ENCODE assay signal across 1 cellular context in the genomic region with DNA sequence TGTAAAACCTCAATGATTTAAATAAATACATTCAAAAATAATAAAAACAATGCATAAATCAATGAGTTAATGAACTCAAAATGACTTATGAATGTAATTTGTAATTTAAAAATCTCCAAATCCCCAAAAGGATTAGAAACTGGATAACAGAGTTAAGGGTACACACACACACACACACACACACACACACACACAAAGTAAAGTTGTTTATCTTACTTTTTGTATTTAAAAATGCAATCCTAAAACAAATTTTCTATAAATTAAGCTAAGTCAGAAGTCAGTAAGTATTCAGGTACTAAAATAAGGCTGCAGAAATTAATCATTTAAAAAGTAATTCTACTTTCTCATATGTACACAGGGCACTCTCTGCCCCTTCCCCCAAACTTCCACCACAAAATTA.
TF ChIP-seq lines count a peak whose summit lies in the region.

No MANE protein-coding gene starts in this region.

TF ChIP-seq in K562, 482 proteins besides CTCF, POLR2A, EP300 and RAD21 (continued from another document and continues in another):
- TF ChIP-seq, protein P1, sequence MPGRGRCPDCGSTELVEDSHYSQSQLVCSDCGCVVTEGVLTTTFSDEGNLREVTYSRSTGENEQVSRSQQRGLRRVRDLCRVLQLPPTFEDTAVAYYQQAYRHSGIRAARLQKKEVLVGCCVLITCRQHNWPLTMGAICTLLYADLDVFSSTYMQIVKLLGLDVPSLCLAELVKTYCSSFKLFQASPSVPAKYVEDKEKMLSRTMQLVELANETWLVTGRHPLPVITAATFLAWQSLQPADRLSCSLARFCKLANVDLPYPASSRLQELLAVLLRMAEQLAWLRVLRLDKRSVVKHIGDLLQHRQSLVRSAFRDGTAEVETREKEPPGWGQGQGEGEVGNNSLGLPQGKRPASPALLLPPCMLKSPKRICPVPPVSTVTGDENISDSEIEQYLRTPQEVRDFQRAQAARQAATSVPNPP (IDR thresholded peaks at IDR 0.05; ENCODE audit: borderline replicate concordance, insufficient read depth, insufficient read length) = no peak
- TF ChIP-seq FOXA3 (CRISPR knock-in tag; conservative IDR thresholded peaks at IDR 0.05 in 1 of 2, IDR thresholded peaks at IDR 0.05 in 1 of 2) (no peak; a peak in 1 of 4 replicates), HNRNPUL1 (IDR thresholded peaks at IDR 0.05; ENCODE audit: low read length) (no peak), POU5F1 (IDR thresholded peaks at IDR 0.05; ENCODE audit: borderline replicate concordance, low read depth, low read length, partially characterized antibody) (no peak), NR4A1 (CRISPR knock-in tag; IDR thresholded peaks at IDR 0.05) (no peak), NR4A1 (tag; IDR thresholded peaks at IDR 0.05) (no peak), SLC30A9 (CRISPR knock-in tag; IDR thresholded peaks at IDR 0.05) (no peak), ZNF23 (CRISPR knock-in tag; IDR thresholded peaks at IDR 0.05) (no peak), SRSF1 (IDR thresholded peaks at IDR 0.05; ENCODE audit: low read depth, low read length) (no peak), CSDE1 (IDR thresholded peaks at IDR 0.05) (0 out of 4 replicates have a peak, but pooled peaks of 1 of the 2 experiments have one; percentile 36), ESRRB (CRISPR knock-in tag; IDR thresholded peaks at IDR 0.05; ENCODE audit: borderline replicate concordance) (no peak), YY1 (IDR thresholded peaks at IDR 0.05; ENCODE audit: borderline replicate concordance in 1 of 3, control insufficient read depth in 1 of 3, extremely low read depth in 1 of 3, insufficient read depth in 3 of 3, insufficient read length in 1 of 3, insufficient replicate concordance in 2 of 3, low read depth in 1 of 3, low read length in 2 of 3) (no peak), BRF1 (IDR thresholded peaks at IDR 0.05; ENCODE audit: borderline replicate concordance, extremely low read depth, insufficient read length) (no peak), BRD9 (IDR thresholded peaks at IDR 0.05; ENCODE audit: low read depth, partially characterized antibody) (no peak), ZNF507 (tag; conservative IDR thresholded peaks at IDR 0.05) (no peak), ARID1B (IDR thresholded peaks at IDR 0.05) (peak; percentile 34; the same call in 1 of the 2 replicates), KDM5B (IDR thresholded peaks at IDR 0.05; ENCODE audit: insufficient replicate concordance, low read depth, low read length) (peak; percentile 24), ZNF124 (CRISPR knock-in tag; IDR thresholded peaks at IDR 0.05) (no peak), TRIM24 (IDR thresholded peaks at IDR 0.05) (no peak), EP400 (IDR thresholded peaks at IDR 0.05) (peak; percentile 14; the same call in 1 of the 2 replicates), ZSCAN29 (IDR thresholded peaks at IDR 0.05) (no peak), ZNF57 (CRISPR knock-in tag; IDR thresholded peaks at IDR 0.05) (no peak), ETV5 (CRISPR knock-in tag; IDR thresholded peaks at IDR 0.05; ENCODE audit: low read depth) (no peak)
- TF ChIP-seq, protein P2, sequence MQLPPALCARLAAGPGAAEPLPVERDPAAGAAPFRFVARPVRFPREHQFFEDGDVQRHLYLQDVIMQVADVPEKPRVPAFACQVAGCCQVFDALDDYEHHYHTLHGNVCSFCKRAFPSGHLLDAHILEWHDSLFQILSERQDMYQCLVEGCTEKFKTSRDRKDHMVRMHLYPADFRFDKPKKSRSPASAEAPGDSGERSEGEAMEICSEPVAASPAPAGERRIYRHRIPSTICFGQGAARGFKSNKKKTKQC (CRISPR knock-in tag; IDR thresholded peaks at IDR 0.05) = no peak
- TF ChIP-seq, protein P3, sequence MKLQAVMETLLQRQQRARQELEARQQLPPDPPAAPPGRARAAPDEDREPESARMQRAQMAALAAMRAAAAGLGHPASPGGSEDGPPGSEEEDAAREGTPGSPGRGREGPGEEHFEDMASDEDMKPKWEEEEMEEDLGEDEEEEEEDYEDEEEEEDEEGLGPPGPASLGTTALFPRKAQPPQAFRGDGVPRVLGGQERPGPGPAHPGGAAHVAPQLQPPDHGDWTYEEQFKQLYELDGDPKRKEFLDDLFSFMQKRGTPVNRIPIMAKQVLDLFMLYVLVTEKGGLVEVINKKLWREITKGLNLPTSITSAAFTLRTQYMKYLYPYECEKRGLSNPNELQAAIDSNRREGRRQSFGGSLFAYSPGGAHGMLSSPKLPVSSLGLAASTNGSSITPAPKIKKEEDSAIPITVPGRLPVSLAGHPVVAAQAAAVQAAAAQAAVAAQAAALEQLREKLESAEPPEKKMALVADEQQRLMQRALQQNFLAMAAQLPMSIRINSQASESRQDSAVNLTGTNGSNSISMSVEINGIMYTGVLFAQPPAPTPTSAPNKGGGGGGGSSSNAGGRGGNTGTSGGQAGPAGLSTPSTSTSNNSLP (IDR thresholded peaks at IDR 0.05; ENCODE audit: borderline replicate concordance, low read depth, low read length) = no peak
- TF ChIP-seq, protein P4, sequence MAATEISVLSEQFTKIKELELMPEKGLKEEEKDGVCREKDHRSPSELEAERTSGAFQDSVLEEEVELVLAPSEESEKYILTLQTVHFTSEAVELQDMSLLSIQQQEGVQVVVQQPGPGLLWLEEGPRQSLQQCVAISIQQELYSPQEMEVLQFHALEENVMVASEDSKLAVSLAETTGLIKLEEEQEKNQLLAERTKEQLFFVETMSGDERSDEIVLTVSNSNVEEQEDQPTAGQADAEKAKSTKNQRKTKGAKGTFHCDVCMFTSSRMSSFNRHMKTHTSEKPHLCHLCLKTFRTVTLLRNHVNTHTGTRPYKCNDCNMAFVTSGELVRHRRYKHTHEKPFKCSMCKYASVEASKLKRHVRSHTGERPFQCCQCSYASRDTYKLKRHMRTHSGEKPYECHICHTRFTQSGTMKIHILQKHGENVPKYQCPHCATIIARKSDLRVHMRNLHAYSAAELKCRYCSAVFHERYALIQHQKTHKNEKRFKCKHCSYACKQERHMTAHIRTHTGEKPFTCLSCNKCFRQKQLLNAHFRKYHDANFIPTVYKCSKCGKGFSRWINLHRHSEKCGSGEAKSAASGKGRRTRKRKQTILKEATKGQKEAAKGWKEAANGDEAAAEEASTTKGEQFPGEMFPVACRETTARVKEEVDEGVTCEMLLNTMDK (IDR thresholded peaks at IDR 0.05; ENCODE audit: borderline replicate concordance, insufficient read depth, low read depth, low read length, poor library complexity, severe bottlenecking) = no peak
- TF ChIP-seq, protein P5, sequence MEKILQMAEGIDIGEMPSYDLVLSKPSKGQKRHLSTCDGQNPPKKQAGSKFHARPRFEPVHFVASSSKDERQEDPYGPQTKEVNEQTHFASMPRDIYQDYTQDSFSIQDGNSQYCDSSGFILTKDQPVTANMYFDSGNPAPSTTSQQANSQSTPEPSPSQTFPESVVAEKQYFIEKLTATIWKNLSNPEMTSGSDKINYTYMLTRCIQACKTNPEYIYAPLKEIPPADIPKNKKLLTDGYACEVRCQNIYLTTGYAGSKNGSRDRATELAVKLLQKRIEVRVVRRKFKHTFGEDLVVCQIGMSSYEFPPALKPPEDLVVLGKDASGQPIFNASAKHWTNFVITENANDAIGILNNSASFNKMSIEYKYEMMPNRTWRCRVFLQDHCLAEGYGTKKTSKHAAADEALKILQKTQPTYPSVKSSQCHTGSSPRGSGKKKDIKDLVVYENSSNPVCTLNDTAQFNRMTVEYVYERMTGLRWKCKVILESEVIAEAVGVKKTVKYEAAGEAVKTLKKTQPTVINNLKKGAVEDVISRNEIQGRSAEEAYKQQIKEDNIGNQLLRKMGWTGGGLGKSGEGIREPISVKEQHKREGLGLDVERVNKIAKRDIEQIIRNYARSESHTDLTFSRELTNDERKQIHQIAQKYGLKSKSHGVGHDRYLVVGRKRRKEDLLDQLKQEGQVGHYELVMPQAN (IDR thresholded peaks at IDR 0.05; ENCODE audit: borderline replicate concordance) = peak; percentile 31; the same call in 1 of the 2 replicates
- TF ChIP-seq, protein P6, sequence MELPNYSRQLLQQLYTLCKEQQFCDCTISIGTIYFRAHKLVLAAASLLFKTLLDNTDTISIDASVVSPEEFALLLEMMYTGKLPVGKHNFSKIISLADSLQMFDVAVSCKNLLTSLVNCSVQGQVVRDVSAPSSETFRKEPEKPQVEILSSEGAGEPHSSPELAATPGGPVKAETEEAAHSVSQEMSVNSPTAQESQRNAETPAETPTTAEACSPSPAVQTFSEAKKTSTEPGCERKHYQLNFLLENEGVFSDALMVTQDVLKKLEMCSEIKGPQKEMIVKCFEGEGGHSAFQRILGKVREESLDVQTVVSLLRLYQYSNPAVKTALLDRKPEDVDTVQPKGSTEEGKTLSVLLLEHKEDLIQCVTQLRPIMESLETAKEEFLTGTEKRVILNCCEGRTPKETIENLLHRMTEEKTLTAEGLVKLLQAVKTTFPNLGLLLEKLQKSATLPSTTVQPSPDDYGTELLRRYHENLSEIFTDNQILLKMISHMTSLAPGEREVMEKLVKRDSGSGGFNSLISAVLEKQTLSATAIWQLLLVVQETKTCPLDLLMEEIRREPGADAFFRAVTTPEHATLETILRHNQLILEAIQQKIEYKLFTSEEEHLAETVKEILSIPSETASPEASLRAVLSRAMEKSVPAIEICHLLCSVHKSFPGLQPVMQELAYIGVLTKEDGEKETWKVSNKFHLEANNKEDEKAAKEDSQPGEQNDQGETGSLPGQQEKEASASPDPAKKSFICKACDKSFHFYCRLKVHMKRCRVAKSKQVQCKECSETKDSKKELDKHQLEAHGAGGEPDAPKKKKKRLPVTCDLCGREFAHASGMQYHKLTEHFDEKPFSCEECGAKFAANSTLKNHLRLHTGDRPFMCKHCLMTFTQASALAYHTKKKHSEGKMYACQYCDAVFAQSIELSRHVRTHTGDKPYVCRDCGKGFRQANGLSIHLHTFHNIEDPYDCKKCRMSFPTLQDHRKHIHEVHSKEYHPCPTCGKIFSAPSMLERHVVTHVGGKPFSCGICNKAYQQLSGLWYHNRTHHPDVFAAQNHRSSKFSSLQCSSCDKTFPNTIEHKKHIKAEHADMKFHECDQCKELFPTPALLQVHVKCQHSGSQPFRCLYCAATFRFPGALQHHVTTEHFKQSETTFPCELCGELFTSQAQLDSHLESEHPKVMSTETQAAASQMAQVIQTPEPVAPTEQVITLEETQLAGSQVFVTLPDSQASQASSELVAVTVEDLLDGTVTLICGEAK (IDR thresholded peaks at IDR 0.05) = 0 out of 2 replicates have a peak, but pooled peaks have one; percentile 28
- TF ChIP-seq, protein P6 (CRISPR knock-in tag; IDR thresholded peaks at IDR 0.05) = no peak
- TF ChIP-seq, protein P7, sequence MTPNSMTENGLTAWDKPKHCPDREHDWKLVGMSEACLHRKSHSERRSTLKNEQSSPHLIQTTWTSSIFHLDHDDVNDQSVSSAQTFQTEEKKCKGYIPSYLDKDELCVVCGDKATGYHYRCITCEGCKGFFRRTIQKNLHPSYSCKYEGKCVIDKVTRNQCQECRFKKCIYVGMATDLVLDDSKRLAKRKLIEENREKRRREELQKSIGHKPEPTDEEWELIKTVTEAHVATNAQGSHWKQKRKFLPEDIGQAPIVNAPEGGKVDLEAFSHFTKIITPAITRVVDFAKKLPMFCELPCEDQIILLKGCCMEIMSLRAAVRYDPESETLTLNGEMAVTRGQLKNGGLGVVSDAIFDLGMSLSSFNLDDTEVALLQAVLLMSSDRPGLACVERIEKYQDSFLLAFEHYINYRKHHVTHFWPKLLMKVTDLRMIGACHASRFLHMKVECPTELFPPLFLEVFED (CRISPR knock-in tag; conservative IDR thresholded peaks at IDR 0.05) = no peak
- TF ChIP-seq, protein P8, sequence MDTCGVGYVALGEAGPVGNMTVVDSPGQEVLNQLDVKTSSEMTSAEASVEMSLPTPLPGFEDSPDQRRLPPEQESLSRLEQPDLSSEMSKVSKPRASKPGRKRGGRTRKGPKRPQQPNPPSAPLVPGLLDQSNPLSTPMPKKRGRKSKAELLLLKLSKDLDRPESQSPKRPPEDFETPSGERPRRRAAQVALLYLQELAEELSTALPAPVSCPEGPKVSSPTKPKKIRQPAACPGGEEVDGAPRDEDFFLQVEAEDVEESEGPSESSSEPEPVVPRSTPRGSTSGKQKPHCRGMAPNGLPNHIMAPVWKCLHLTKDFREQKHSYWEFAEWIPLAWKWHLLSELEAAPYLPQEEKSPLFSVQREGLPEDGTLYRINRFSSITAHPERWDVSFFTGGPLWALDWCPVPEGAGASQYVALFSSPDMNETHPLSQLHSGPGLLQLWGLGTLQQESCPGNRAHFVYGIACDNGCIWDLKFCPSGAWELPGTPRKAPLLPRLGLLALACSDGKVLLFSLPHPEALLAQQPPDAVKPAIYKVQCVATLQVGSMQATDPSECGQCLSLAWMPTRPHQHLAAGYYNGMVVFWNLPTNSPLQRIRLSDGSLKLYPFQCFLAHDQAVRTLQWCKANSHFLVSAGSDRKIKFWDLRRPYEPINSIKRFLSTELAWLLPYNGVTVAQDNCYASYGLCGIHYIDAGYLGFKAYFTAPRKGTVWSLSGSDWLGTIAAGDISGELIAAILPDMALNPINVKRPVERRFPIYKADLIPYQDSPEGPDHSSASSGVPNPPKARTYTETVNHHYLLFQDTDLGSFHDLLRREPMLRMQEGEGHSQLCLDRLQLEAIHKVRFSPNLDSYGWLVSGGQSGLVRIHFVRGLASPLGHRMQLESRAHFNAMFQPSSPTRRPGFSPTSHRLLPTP (IDR thresholded peaks at IDR 0.05; ENCODE audit: borderline replicate concordance, extremely low read depth, insufficient read length) = no peak
- TF ChIP-seq, protein P9, sequence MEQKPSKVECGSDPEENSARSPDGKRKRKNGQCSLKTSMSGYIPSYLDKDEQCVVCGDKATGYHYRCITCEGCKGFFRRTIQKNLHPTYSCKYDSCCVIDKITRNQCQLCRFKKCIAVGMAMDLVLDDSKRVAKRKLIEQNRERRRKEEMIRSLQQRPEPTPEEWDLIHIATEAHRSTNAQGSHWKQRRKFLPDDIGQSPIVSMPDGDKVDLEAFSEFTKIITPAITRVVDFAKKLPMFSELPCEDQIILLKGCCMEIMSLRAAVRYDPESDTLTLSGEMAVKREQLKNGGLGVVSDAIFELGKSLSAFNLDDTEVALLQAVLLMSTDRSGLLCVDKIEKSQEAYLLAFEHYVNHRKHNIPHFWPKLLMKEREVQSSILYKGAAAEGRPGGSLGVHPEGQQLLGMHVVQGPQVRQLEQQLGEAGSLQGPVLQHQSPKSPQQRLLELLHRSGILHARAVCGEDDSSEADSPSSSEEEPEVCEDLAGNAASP (IDR thresholded peaks at IDR 0.05) = no peak
